In the genomic region with DNA sequence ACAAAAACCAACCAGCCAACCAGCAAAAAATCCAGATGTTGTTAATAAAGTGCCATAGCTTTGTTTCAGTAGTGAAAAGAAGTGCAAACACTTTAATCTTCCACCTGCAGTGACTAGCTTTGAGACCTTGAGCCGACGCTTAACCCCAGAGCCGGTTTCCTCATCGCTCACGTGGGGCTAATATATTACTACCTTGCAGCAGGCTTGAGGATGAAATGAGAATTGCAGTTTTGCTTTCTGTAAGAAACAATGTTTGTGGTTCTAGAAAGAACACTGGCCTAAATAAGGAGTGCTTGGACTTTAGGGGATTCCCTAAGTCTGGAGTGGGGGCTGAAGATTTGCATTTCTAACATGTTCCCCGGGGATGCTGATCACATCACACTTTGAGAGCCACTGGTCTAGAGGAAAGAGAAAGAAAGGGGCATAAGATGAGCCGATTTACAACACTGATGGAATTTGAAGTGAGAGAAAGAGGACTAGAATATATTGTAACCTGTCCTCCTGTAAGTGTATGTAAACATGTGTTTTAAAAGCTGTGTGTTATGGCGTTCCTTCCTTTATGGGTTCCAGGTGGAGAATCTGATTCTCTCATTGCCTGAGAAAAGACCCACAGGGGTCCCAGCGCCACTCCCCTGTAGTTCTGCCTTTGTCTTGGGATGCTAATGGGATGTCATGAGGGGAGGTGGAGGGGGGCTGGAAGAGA, we compare ENCODE assay signal across 8 cellular contexts. TPM values are rescaled to one million over a fixed set of nuclear protein-coding genes. Genes with fewer than 3 reads are reported as not detected.
DNase-seq lines count a peak whose midpoint lies in the region; ATAC-seq and TF ChIP-seq lines count a peak whose summit lies in the region.

No MANE protein-coding gene starts in this region.

- H3K27ac ChIP-seq in heart right ventricle = peak overlapping the region in 9 of 10 donors; percentile 72 to 89 (median 83)

- H3K4me3 Mint-ChIP-seq in activated T-helper 1 cell treated with anti-CD3 and anti-CD28 coated beads, Interleukin-12 subunit alpha, Interleukin-12 subunit beta, Interleukin-2, Interleukin-4 antibody, amounts not matched to agents 30 ng/mL and 10 ng/mL and 1 ng/mL, durations not matched to agents 14 hours and 24 hours and 36 hours = peak overlapping the region; percentile 78
- peak overlapping the region; percentile 84 for H3K4me3 Mint-ChIP-seq in progenitor cell of endocrine pancreas (ENCODE audit: low read depth)

- H3K36me3 Mint-ChIP-seq in activated T-helper 1 cell treated with anti-CD3 and anti-CD28 coated beads, Interleukin-12 subunit alpha, Interleukin-12 subunit beta, Interleukin-2, Interleukin-4 antibody, amounts not matched to agents 30 ng/mL and 10 ng/mL and 1 ng/mL, durations not matched to agents 14 hours and 24 hours and 36 hours (ENCODE audit: low read depth) = no peaks in the 10 kb centered on the region
- no peaks in the 10 kb centered on the region for H3K36me3 Mint-ChIP-seq in progenitor cell of endocrine pancreas (ENCODE audit: insufficient read depth)

- intact Hi-C loops in activated T-helper 1 cell treated with anti-CD3 and anti-CD28 coated beads, Interleukin-12 subunit alpha, Interleukin-12 subunit beta, Interleukin-2, Interleukin-4 antibody, amounts not matched to agents 30 ng/mL and 10 ng/mL and 1 ng/mL, durations not matched to agents 14 hours and 24 hours and 36 hours (cut with micrococcal nuclease) = loop anchor here (1.0 to 5.0 kb wide), 9 partner anchors 14 to 226 kb away; partner anchors contain the start of gene BBS12
- intact Hi-C loops in heart right ventricle (cut with DNase I) = loop anchor here in 5 of 10 donors (5.0 to 10.0 kb wide), 6 partner anchors 63 to 94 kb away; partner anchors contain the start of gene NUDT6 (in 2 of the 5)

- peak overlapping the region; percentile 64 for H3K27ac Mint-ChIP-seq in activated T-helper 1 cell treated with anti-CD3 and anti-CD28 coated beads, Interleukin-12 subunit alpha, Interleukin-12 subunit beta, Interleukin-2, Interleukin-4 antibody, amounts not matched to agents 30 ng/mL and 10 ng/mL and 1 ng/mL, durations not matched to agents 14 hours and 24 hours and 36 hours
- H3K27ac Mint-ChIP-seq in progenitor cell of endocrine pancreas = peak overlapping the region; percentile 12

- peak; percentile 48 for DNase-seq in A172 (ENCODE audit: low spot score)
- DNase-seq in NCI-H2227 treated with DMSO at 0.1 percent for 48 hours (lab: John Stamatoyannopoulos, UW) = peak; percentile 2
- peak; percentile 40 for DNase-seq in activated T-helper 1 cell treated with anti-CD3 and anti-CD28 coated beads, Interleukin-12 subunit alpha, Interleukin-12 subunit beta, Interleukin-2, Interleukin-4 antibody, amounts not matched to agents 30 ng/mL and 10 ng/mL and 1 ng/mL, durations not matched to agents 14 hours and 24 hours and 36 hours (ENCODE audit: low spot score)
- no peak for DNase-seq in heart right ventricle
- DNase-seq in progenitor cell of endocrine pancreas (ENCODE audit: low spot score, unreplicated experiment) = no peak
- DNase-seq in cerebellar nuclear complex (lab: John Stamatoyannopoulos, UW) = no peak

- peaks cover 34% of the 10 kb centered on the region for H3K4me1 Mint-ChIP-seq in activated T-helper 1 cell treated with anti-CD3 and anti-CD28 coated beads, Interleukin-12 subunit alpha, Interleukin-12 subunit beta, Interleukin-2, Interleukin-4 antibody, amounts not matched to agents 30 ng/mL and 10 ng/mL and 1 ng/mL, durations not matched to agents 14 hours and 24 hours and 36 hours (ENCODE audit: low read depth)
- H3K4me1 Mint-ChIP-seq in progenitor cell of endocrine pancreas (ENCODE audit: low read depth) = peaks cover 2% of the 10 kb centered on the region

- H3K9me3 Mint-ChIP-seq in activated T-helper 1 cell treated with anti-CD3 and anti-CD28 coated beads, Interleukin-12 subunit alpha, Interleukin-12 subunit beta, Interleukin-2, Interleukin-4 antibody, amounts not matched to agents 30 ng/mL and 10 ng/mL and 1 ng/mL, durations not matched to agents 14 hours and 24 hours and 36 hours = no peaks in the 10 kb centered on the region
- no peaks in the 10 kb centered on the region for H3K9me3 Mint-ChIP-seq in progenitor cell of endocrine pancreas (ENCODE audit: low read depth)

- no peaks in the 10 kb centered on the region for H3K9me3 ChIP-seq in heart right ventricle

- H3K27me3 ChIP-seq in heart right ventricle = peaks cover 0 to 66% (median 0%) of the 10 kb centered on the region in 7 donors

- peaks cover 0 to 27% (median 11%) of the 10 kb centered on the region in 9 donors for H3K4me1 ChIP-seq in heart right ventricle

- peaks cover 39% of the 10 kb centered on the region for H3K27me3 Mint-ChIP-seq in activated T-helper 1 cell treated with anti-CD3 and anti-CD28 coated beads, Interleukin-12 subunit alpha, Interleukin-12 subunit beta, Interleukin-2, Interleukin-4 antibody, amounts not matched to agents 30 ng/mL and 10 ng/mL and 1 ng/mL, durations not matched to agents 14 hours and 24 hours and 36 hours (ENCODE audit: insufficient read depth)
- peaks cover 63% of the 10 kb centered on the region for H3K27me3 Mint-ChIP-seq in progenitor cell of endocrine pancreas

- TF ChIP-seq CTCF in heart right ventricle (IDR thresholded peaks at IDR 0.05) (peak in 3 of 9 donors; percentile 6 to 22 (median 17)), progenitor cell of endocrine pancreas (IDR thresholded peaks at IDR 0.05; ENCODE audit: unreplicated experiment) (no peak)

- ATAC-seq in GM18499 (IDR thresholded peaks at IDR 0.05; ENCODE audit: insufficient read depth, unreplicated experiment) (peak; percentile 97), HG02840 (IDR thresholded peaks at IDR 0.05; ENCODE audit: low FRiP score, unreplicated experiment) (peak; percentile 89), heart right ventricle (peak; percentile 20 to 67 (median 42))

- H3K36me3 ChIP-seq in heart right ventricle = no peaks in the 10 kb centered on the region

- WGBS in heart right ventricle, 2 donors = 29 to 38% methylated on average over 9 of the region's 9 CpGs

- H3K4me3 ChIP-seq in heart right ventricle = peak overlapping the region; percentile 74 to 87 (median 80)

RNA-seq across cellular contexts. Expression of gene FGF2, which starts 1.4 kb away (rescaled TPM):
- total RNA-seq in A172 (2014; rRNA removed; shearing (Covaris generic)) = 188 and 216 TPM in 2 replicates
- 17.8 and 19.9 TPM in 2 replicates for total RNA-seq in activated T-helper 1 cell treated with anti-CD3 and anti-CD28 coated beads, Interleukin-12 subunit alpha, Interleukin-12 subunit beta, Interleukin-2, Interleukin-4 antibody, amounts not matched to agents 30 ng/mL and 10 ng/mL and 1 ng/mL, durations not matched to agents 14 hours and 24 hours and 36 hours
- total RNA-seq in heart right ventricle (1 to 10 TPM; 3.4 to 8.6 (median 6.0) TPM), progenitor cell of endocrine pancreas (2.7 and 2.9 TPM in 2 replicates)
- polyA plus RNA-seq in heart right ventricle = 1 to 10 TPM; 2.9 to 3.1 TPM

Comparison
In these comparisons a context has a peak if more than half of its experiments do, and no peak if none do; other contexts are left out.
1. DNase-seq: peak in A172 (single experiment), NCI-H2227 treated with DMSO at 0.1 percent for 48 hours (single experiment) and activated T-helper 1 cell treated with anti-CD3 and anti-CD28 coated beads, Interleukin-12 subunit alpha, Interleukin-12 subunit beta, Interleukin-2, Interleukin-4 antibody, amounts not matched to agents 30 ng/mL and 10 ng/mL and 1 ng/mL, durations not matched to agents 14 hours and 24 hours and 36 hours (single experiment); none in heart right ventricle (0 of 2), progenitor cell of endocrine pancreas (single experiment) and cerebellar nuclear complex (0 of 2).
2. ATAC-seq: peak in every context shown above with its lines; median percentile 97 in GM18499; 89 in HG02840; 42 in heart right ventricle.